Comparison of ENCODE assay signal across 16 cellular contexts in genomic region chr1:193456883-193457282, GRCh38.
DNase-seq lines count a peak whose midpoint lies in the region; ATAC-seq lines count a peak whose summit lies in the region.
"Had no signal": no experiment of that assay in that cellular context is flagged by ENCODE, and none has a peak within 500 bp of the region (broad histone marks: within the 10 kb centered on the region; RNA-seq: fewer than 3 reads in every experiment).

No MANE protein-coding gene starts in this region.

- peaks cover 9% of the 10 kb centered on the region for H3K36me3 Mint-ChIP-seq in activated CD4-positive, alpha-beta T cell treated with anti-CD3 and anti-CD28 coated beads, Interleukin-2, amount 10 ng/mL, durations not matched to agents 7 days and 5 days (ENCODE audit: low read depth)

- H3K4me3 Mint-ChIP-seq in activated CD4-positive, alpha-beta T cell treated with anti-CD3 and anti-CD28 coated beads, Interleukin-2, amount 10 ng/mL, durations not matched to agents 7 days and 5 days = no peak overlapping the region
- H3K4me3 Mint-ChIP-seq: dendritic cell treated with granulocyte-macrophage colony-stimulating factor and Interleukin-4, amounts not matched to agents 40 ng/mL and 50 ng/mL, for 4 days had no signal

- no peaks in the 10 kb centered on the region for H3K36me3 ChIP-seq in effector memory CD4-positive, alpha-beta T cell (ENCODE audit: control insufficient read depth, insufficient read depth, low read length)
- H3K36me3 ChIP-seq: gastrocnemius medialis had no signal

- H3K4me1 ChIP-seq in effector memory CD4-positive, alpha-beta T cell (ENCODE audit: control insufficient read depth, insufficient read depth, low read length, poor library complexity, severe bottlenecking) = peaks cover 17% of the 10 kb centered on the region
- H3K4me1 ChIP-seq: gastrocnemius medialis, psoas muscle had no signal

- no peak for DNase-seq in effector memory CD4-positive, alpha-beta T cell
- DNase-seq in retina (no peak), NCI-H526 (lab: John Stamatoyannopoulos, UW) (no peak), DMS153 treated with DMSO at 0.1 percent for 48 hours (lab: John Stamatoyannopoulos, UW; ENCODE audit: unreplicated experiment) (no peak)
- DNase-seq in activated CD4-positive, alpha-beta T cell treated with anti-CD3 and anti-CD28 coated beads, Interleukin-2, amount 10 ng/mL, durations not matched to agents 7 days and 5 days = no peak
- DNase-seq: DMS79, gastrocnemius medialis, islet precursor cell, mucosa of descending colon, NCI-H2171 treated with DMSO at 0.1 percent for 48 hours, psoas muscle had no signal

- CTCF ChIA-PET in activated CD4-positive, alpha-beta T cell treated with anti-CD3 and anti-CD28 coated beads, Interleukin-2, amount 10 ng/mL, durations not matched to agents 7 days and 5 days (lab: Charles Lee) = interaction anchor here (0.8 to 1.9 kb wide), 3 partner anchors 7 to 90 kb away, joined by 3 to 8 read pairs (median 3); no protein-coding TSS in a partner anchor

- H3K27ac Mint-ChIP-seq in activated CD4-positive, alpha-beta T cell treated with anti-CD3 and anti-CD28 coated beads, Interleukin-2, amount 10 ng/mL, durations not matched to agents 7 days and 5 days = no peak overlapping the region
- H3K27ac Mint-ChIP-seq: dendritic cell treated with granulocyte-macrophage colony-stimulating factor and Interleukin-4, amounts not matched to agents 40 ng/mL and 50 ng/mL, for 4 days had no signal

- peaks cover 7% of the 10 kb centered on the region for H3K9me3 Mint-ChIP-seq in activated CD4-positive, alpha-beta T cell treated with anti-CD3 and anti-CD28 coated beads, Interleukin-2, amount 10 ng/mL, durations not matched to agents 7 days and 5 days
- H3K9me3 Mint-ChIP-seq: dendritic cell treated with granulocyte-macrophage colony-stimulating factor and Interleukin-4, amounts not matched to agents 40 ng/mL and 50 ng/mL, for 4 days had no signal

- no peak overlapping the region for H3K4me3 ChIP-seq in effector memory CD4-positive, alpha-beta T cell (ENCODE audit: insufficient read depth, low read depth, low read length, poor library complexity, severe bottlenecking)
- H3K4me3 ChIP-seq: gastrocnemius medialis, GM23248, mucosa of descending colon, psoas muscle had no signal

- no peaks in the 10 kb centered on the region for H3K27me3 Mint-ChIP-seq in activated CD4-positive, alpha-beta T cell treated with anti-CD3 and anti-CD28 coated beads, Interleukin-2, amount 10 ng/mL, durations not matched to agents 7 days and 5 days
- H3K27me3 Mint-ChIP-seq: dendritic cell treated with granulocyte-macrophage colony-stimulating factor and Interleukin-4, amounts not matched to agents 40 ng/mL and 50 ng/mL, for 4 days had no signal

- peak; percentile 52 for ATAC-seq in GM18499 (IDR thresholded peaks at IDR 0.05; ENCODE audit: insufficient read depth, unreplicated experiment)
- peak; percentile 64 for ATAC-seq in GM21528 (IDR thresholded peaks at IDR 0.05; ENCODE audit: low FRiP score, unreplicated experiment)
- peak; percentile 78 for ATAC-seq in HG03280 (IDR thresholded peaks at IDR 0.05; ENCODE audit: unreplicated experiment)
- ATAC-seq: gastrocnemius medialis, psoas muscle had no signal

- H3K4me1 Mint-ChIP-seq in activated CD4-positive, alpha-beta T cell treated with anti-CD3 and anti-CD28 coated beads, Interleukin-2, amount 10 ng/mL, durations not matched to agents 7 days and 5 days = peaks cover 20% of the 10 kb centered on the region

- H3K9me3 ChIP-seq in effector memory CD4-positive, alpha-beta T cell (ENCODE audit: control insufficient read depth, low read length) = no peaks in the 10 kb centered on the region
- H3K9me3 ChIP-seq: gastrocnemius medialis, mucosa of descending colon, psoas muscle had no signal

- no peaks in the 10 kb centered on the region for H3K27me3 ChIP-seq in effector memory CD4-positive, alpha-beta T cell (replicated peaks; ENCODE audit: control insufficient read depth, insufficient read depth, low read length, poor library complexity, severe bottlenecking)
- H3K27me3 ChIP-seq: gastrocnemius medialis had no signal

- POLR2A ChIA-PET in activated CD4-positive, alpha-beta T cell treated with anti-CD3 and anti-CD28 coated beads, Interleukin-2, amount 10 ng/mL, durations not matched to agents 7 days and 5 days (lab: Charles Lee) = no interaction called here

- peak overlapping the region; percentile 81 for H3K27ac ChIP-seq in effector memory CD4-positive, alpha-beta T cell (ENCODE audit: insufficient read depth, low read length, poor library complexity, severe bottlenecking)
- H3K27ac ChIP-seq: gastrocnemius medialis, GM23248, psoas muscle had no signal
